ENCODE assay signal across 9 cellular contexts in genomic region chr5:38191693-38192092, GRCh38.
"Had no signal": no experiment of that assay in that cellular context is flagged by ENCODE, and none has a peak within 500 bp of the region (broad histone marks: within the 10 kb centered on the region; RNA-seq: fewer than 3 reads in every experiment).

No MANE protein-coding gene starts in this region.

- H3K9ac ChIP-seq: GM23248, KMS-11 had no signal

- H3K4me3 ChIP-seq: GM23248 had no signal

- H2AFZ ChIP-seq: GM23248 had no signal

- FAIRE-seq: H54 had no signal

- H3K27ac Mint-ChIP-seq: H9 had no signal

- DNase-seq: GM23248, GOT3, H9, HCEC 1CT, IMR-90, KBM-7 had no signal

- H3K4me3 Mint-ChIP-seq: H9 had no signal

- H3K4me2 ChIP-seq: KMS-11 had no signal

- H3K27ac ChIP-seq: GM23248, HL-60, KMS-11 had no signal
